ENCODE assay signal across 8 cellular contexts in genomic region chr6:145372671-145373123, GRCh38.
DNase-seq lines count a peak whose midpoint lies in the region; ATAC-seq and TF ChIP-seq lines count a peak whose summit lies in the region.

No MANE protein-coding gene starts in this region.

- no peaks in the 10 kb centered on the region for H3K27me3 ChIP-seq in BE2C

- no peak for TF ChIP-seq CTCF in RWPE1 (conservative IDR thresholded peaks at IDR 0.05; ENCODE audit: low read depth)
- TF ChIP-seq CTCF in BE2C (IDR thresholded peaks at IDR 0.05; ENCODE audit: low read depth, low read length) = no peak

- ATAC-seq in GM21360 (IDR thresholded peaks at IDR 0.05; ENCODE audit: unreplicated experiment) (peak; percentile 97), HG03469 (IDR thresholded peaks at IDR 0.05; ENCODE audit: unreplicated experiment) (peak; percentile 99)

- peak; percentile 78 for DNase-seq in EL
- peak; percentile 42 for DNase-seq in central memory CD4-positive, alpha-beta T cell
- DNase-seq in pons (ENCODE audit: low spot score) = peak; percentile 17
- no peak for DNase-seq in HUDEP-2 (lab: John Stamatoyannopoulos, UW; ENCODE audit: unreplicated experiment in 76 of 76)
- no peak for DNase-seq in RWPE1 (ENCODE audit: low spot score)
- DNase-seq in BE2C = no peak

- H3K36me3 ChIP-seq in BE2C = no peaks in the 10 kb centered on the region

- H3K27ac ChIP-seq in RWPE1 = no peak overlapping the region

- CTCF ChIA-PET in RWPE1 (lab: Yijun Ruan, JAX) = interaction anchor here (0.6 kb wide), 1 partner anchor 16 kb away, joined by 3 read pairs; no protein-coding TSS in a partner anchor

- POLR2A ChIA-PET in RWPE1 (lab: Yijun Ruan, JAX; ENCODE audit: low non-redundant PET) = no interaction called here

- H3K4me3 ChIP-seq in BE2C (ENCODE audit: low read depth, low read length) = no peak overlapping the region

- H3K9me3 ChIP-seq in BE2C = no peaks in the 10 kb centered on the region

- no peaks in the 10 kb centered on the region for H3K4me1 ChIP-seq in BE2C

Comparison
In these comparisons a context has a peak if more than half of its experiments do, and no peak if none do; other contexts are left out.
1. DNase-seq: peak in EL (single experiment), central memory CD4-positive, alpha-beta T cell (single experiment) and pons (single experiment); none in HUDEP-2 (0 of 76), RWPE1 (single experiment) and BE2C (single experiment).